In genomic region chr10:80596391-80597257, GRCh38 we compare ENCODE assay signal across 9 cellular contexts. TPM values are rescaled to one million over a fixed set of nuclear protein-coding genes. Genes with fewer than 3 reads are reported as not detected.
A peak's percentile ranks its signal among the peaks of the same experiment; 100 is the strongest.
DNase-seq lines count a peak whose midpoint lies in the region; ATAC-seq and TF ChIP-seq lines count a peak whose summit lies in the region.
"Had no signal": no experiment of that assay in that cellular context is flagged by ENCODE, and none has a peak within 500 bp of the region (broad histone marks: within the 10 kb centered on the region; RNA-seq: fewer than 3 reads in every experiment).

No MANE protein-coding gene starts in this region.

- DNase-seq in CD4-positive, CD25-positive, alpha-beta regulatory T cell = peak in 2 of 3 donors; percentile 31 to 68
- DNase-seq in WTC11 (ENCODE audit: low spot score) (peak; percentile 52), fibroblast of lung (ENCODE audit: low read depth in 2 of 2) (peak; percentile 29 to 37), progenitor cell of endocrine pancreas (ENCODE audit: low spot score, unreplicated experiment) (no peak), ascending aorta (ENCODE audit: low spot score in 2 of 2) (no peak)
- no peak for DNase-seq in effector CD4-positive, alpha-beta T cell

- H3K4me1 Mint-ChIP-seq in CD4-positive, CD25-positive, alpha-beta regulatory T cell = no peaks in the 10 kb centered on the region
- H3K4me1 Mint-ChIP-seq in WTC11 (0 out of 2 replicates have a peak, but pooled peaks cover 5% of the 10 kb centered on the region), progenitor cell of endocrine pancreas (ENCODE audit: low read depth) (peaks cover 4% of the 10 kb centered on the region)

- H3K9ac ChIP-seq in Loucy (ENCODE audit: low read depth, low read length, poor library complexity, severe bottlenecking) (no peak overlapping the region), fibroblast of lung (ENCODE audit: insufficient read depth, low read length) (no peak overlapping the region)

- no peaks in the 10 kb centered on the region for H3K36me3 ChIP-seq in CD4-positive, CD25-positive, alpha-beta regulatory T cell (ENCODE audit: control insufficient read depth, insufficient read depth, low read length)
- H3K36me3 ChIP-seq in Loucy (ENCODE audit: insufficient read depth, low read length) = no peaks in the 10 kb centered on the region
- H3K36me3 ChIP-seq in fibroblast of lung (ENCODE audit: control insufficient read depth, insufficient read depth, low read length) = no peaks in the 10 kb centered on the region
- H3K36me3 ChIP-seq in ascending aorta = no peaks in the 10 kb centered on the region

- POLR2A ChIA-PET in WTC11 (lab: Charles Lee) = no interaction called here

- H3K27me3 Mint-ChIP-seq in CD4-positive, CD25-positive, alpha-beta regulatory T cell = peaks cover 5% of the 10 kb centered on the region
- no peaks in the 10 kb centered on the region for H3K27me3 Mint-ChIP-seq in WTC11 (ENCODE audit: low read depth)
- no peaks in the 10 kb centered on the region for H3K27me3 Mint-ChIP-seq in progenitor cell of endocrine pancreas

- ATAC-seq in CD4-positive, CD25-positive, alpha-beta regulatory T cell (ENCODE audit: low read depth in 2 of 2) = peak in 1 of 2 donors; percentile 39
- peak; percentile 53 for ATAC-seq in GM19035 (IDR thresholded peaks at IDR 0.05; ENCODE audit: unreplicated experiment)
- ATAC-seq in WTC11 = peak; percentile 78

- intact Hi-C loops in ascending aorta (cut with DNase I) = no loop called here

- no peaks in the 10 kb centered on the region for H3K27me3 ChIP-seq in CD4-positive, CD25-positive, alpha-beta regulatory T cell (ENCODE audit: control insufficient read depth, insufficient read depth, low read length)
- H3K27me3 ChIP-seq in Loucy (ENCODE audit: insufficient read depth, low read length, poor library complexity, severe bottlenecking) (no peaks in the 10 kb centered on the region), fibroblast of lung (ENCODE audit: control insufficient read depth, insufficient read depth, low read length) (no peaks in the 10 kb centered on the region), ascending aorta (no peaks in the 10 kb centered on the region)

- peaks cover 0 to 1% (median 0%) of the 10 kb centered on the region in 7 donors for H3K9me3 Mint-ChIP-seq in CD4-positive, CD25-positive, alpha-beta regulatory T cell
- H3K9me3 Mint-ChIP-seq in WTC11 (peaks cover 12% of the 10 kb centered on the region), progenitor cell of endocrine pancreas (ENCODE audit: low read depth) (peaks cover 4% of the 10 kb centered on the region)

- no peaks in the 10 kb centered on the region for H3K36me3 Mint-ChIP-seq in CD4-positive, CD25-positive, alpha-beta regulatory T cell
- H3K36me3 Mint-ChIP-seq in WTC11 = no peaks in the 10 kb centered on the region
- H3K36me3 Mint-ChIP-seq in progenitor cell of endocrine pancreas (ENCODE audit: insufficient read depth) = no peaks in the 10 kb centered on the region

- H4K20me1 ChIP-seq in Loucy (ENCODE audit: insufficient read depth, low read length, poor library complexity, severe bottlenecking) (no peaks in the 10 kb centered on the region), fibroblast of lung (ENCODE audit: control insufficient read depth, extremely low read depth, insufficient read depth, low read length) (no peaks in the 10 kb centered on the region)

- no peaks in the 10 kb centered on the region for H3F3A ChIP-seq in Loucy (ENCODE audit: low read depth)

- no peak overlapping the region for H3K4me3 Mint-ChIP-seq in CD4-positive, CD25-positive, alpha-beta regulatory T cell
- no peak overlapping the region for H3K4me3 Mint-ChIP-seq in WTC11
- no peak overlapping the region for H3K4me3 Mint-ChIP-seq in progenitor cell of endocrine pancreas (ENCODE audit: low read depth)

- no peak overlapping the region for H3K4me3 ChIP-seq in CD4-positive, CD25-positive, alpha-beta regulatory T cell (ENCODE audit: low read depth, low read length)
- H3K4me3 ChIP-seq in Loucy (ENCODE audit: low read length, poor library complexity, severe bottlenecking) (no peak overlapping the region), fibroblast of lung (replicated peaks in 1 of 4; ENCODE audit: control extremely low read depth in 1 of 4, insufficient read depth in 1 of 4, low read depth in 3 of 4, low read length in 4 of 4) (no peak overlapping the region), ascending aorta (no peak overlapping the region)
- H3K4me3 ChIP-seq: skin epidermis had no signal

- TF ChIP-seq CTCF in Loucy (conservative IDR thresholded peaks at IDR 0.05; ENCODE audit: low read length) (peak; percentile 77), WTC11 (IDR thresholded peaks at IDR 0.05) (peak; percentile 84), fibroblast of lung (conservative IDR thresholded peaks at IDR 0.05 in 1 of 2, IDR thresholded peaks at IDR 0.05 in 1 of 2; ENCODE audit: low read depth in 1 of 2, low read length in 2 of 2) (peak; percentile 59 to 87), progenitor cell of endocrine pancreas (IDR thresholded peaks at IDR 0.05; ENCODE audit: unreplicated experiment) (peak; percentile 66), ascending aorta (IDR thresholded peaks at IDR 0.05) (peak in 1 of 3 experiments; percentile 36)

- no peaks in the 10 kb centered on the region for H3K79me2 ChIP-seq in Loucy (ENCODE audit: insufficient read depth, low read length)
- no peaks in the 10 kb centered on the region for H3K79me2 ChIP-seq in fibroblast of lung (ENCODE audit: control insufficient read depth, insufficient read depth, low read length)

- no peaks in the 10 kb centered on the region for H3K9me2 ChIP-seq in Loucy (replicated peaks; ENCODE audit: low read depth, low read length)

- H3K27ac Mint-ChIP-seq in CD4-positive, CD25-positive, alpha-beta regulatory T cell = no peak overlapping the region
- no peak overlapping the region for H3K27ac Mint-ChIP-seq in WTC11
- H3K27ac Mint-ChIP-seq in progenitor cell of endocrine pancreas = no peak overlapping the region

- no peaks in the 10 kb centered on the region for H3K4me1 ChIP-seq in CD4-positive, CD25-positive, alpha-beta regulatory T cell (ENCODE audit: control insufficient read depth, insufficient read depth, low read length, poor library complexity, severe bottlenecking)
- H3K4me1 ChIP-seq in Loucy (ENCODE audit: insufficient read depth, low read length, poor library complexity, severe bottlenecking) = no peaks in the 10 kb centered on the region
- no peaks in the 10 kb centered on the region for H3K4me1 ChIP-seq in fibroblast of lung (ENCODE audit: control insufficient read depth, extremely low read depth, insufficient read depth, low read length)
- H3K4me1 ChIP-seq in ascending aorta = no peaks in the 10 kb centered on the region

- H3K27ac ChIP-seq in CD4-positive, CD25-positive, alpha-beta regulatory T cell (ENCODE audit: insufficient read depth, low read length, poor library complexity, severe bottlenecking) = no peak overlapping the region
- H3K27ac ChIP-seq in fibroblast of lung (ENCODE audit: insufficient read depth, low read length) = no peak overlapping the region
- H3K27ac ChIP-seq in ascending aorta = no peak overlapping the region
- H3K27ac ChIP-seq: skin epidermis had no signal

- CTCF ChIA-PET in WTC11 (lab: Charles Lee) = interaction anchor here (0.6 to 4.0 kb wide), 56 partner anchors 8 to 1458 kb away, joined by 3 to 49 read pairs (median 5); partner anchors contain the start of genes DYDC1, DYDC2 and PRXL2A

- no peaks in the 10 kb centered on the region for H3K9me3 ChIP-seq in CD4-positive, CD25-positive, alpha-beta regulatory T cell (ENCODE audit: control insufficient read depth in 2 of 2, low read length in 2 of 2)
- H3K9me3 ChIP-seq in Loucy (ENCODE audit: insufficient read depth, low read depth, low read length) = no peaks in the 10 kb centered on the region
- H3K9me3 ChIP-seq in fibroblast of lung (ENCODE audit: control insufficient read depth, insufficient read depth, low read depth, low read length) = no peaks in the 10 kb centered on the region
- H3K9me3 ChIP-seq in ascending aorta = no peaks in the 10 kb centered on the region

- H2AFZ ChIP-seq in Loucy (ENCODE audit: low read length) (no peak overlapping the region), fibroblast of lung (ENCODE audit: low read length) (no peak overlapping the region)

- no peak overlapping the region for H3K4me2 ChIP-seq in Loucy (ENCODE audit: low read depth, low read length, poor library complexity, severe bottlenecking)
- H3K4me2 ChIP-seq in fibroblast of lung (ENCODE audit: extremely low read depth, insufficient read depth, low read length) = no peak overlapping the region

TF ChIP-seq in WTC11, 78 proteins besides CTCF, POLR2A, EP300 and RAD21:
- no peak for TF ChIP-seq CREB1 (CRISPR knock-in tag; IDR thresholded peaks at IDR 0.05)
- 0 out of 2 replicates have a peak, but pooled peaks have one; percentile 33 for TF ChIP-seq ZNF423 (CRISPR knock-in tag; IDR thresholded peaks at IDR 0.05)

RNA-seq across cellular contexts. Expression of gene SH2D4B, which starts 58.9 kb away (rescaled TPM):
- total RNA-seq in CD4-positive, CD25-positive, alpha-beta regulatory T cell = 0.25 TPM
- not detected for polyA plus RNA-seq in CD4-positive, CD25-positive, alpha-beta regulatory T cell
- total RNA-seq in WTC11 (2021) = 0.04 to 0.09 TPM in 2 of 3 replicates, not detected in the other
- total RNA-seq in fibroblast of lung = not detected in 2 replicates
- polyA plus RNA-seq in fibroblast of lung = not detected in 2 replicates
- not detected in 2 replicates for polyA plus RNA-seq in fibroblast of lung (2012)
- not detected in 2 replicates for polyA minus RNA-seq in fibroblast of lung (ENCODE audit: low replicate concordance)
- 0.11 and 0.12 TPM in 2 replicates for total RNA-seq in progenitor cell of endocrine pancreas
- total RNA-seq in ascending aorta = not detected

Comparison
In these comparisons a context has a peak if more than half of its experiments do, and no peak if none do; other contexts are left out.
1. DNase-seq: peak in CD4-positive, CD25-positive, alpha-beta regulatory T cell (2 of 3), WTC11 (single experiment) and fibroblast of lung (2 of 2); none in progenitor cell of endocrine pancreas (single experiment), effector CD4-positive, alpha-beta T cell (single experiment) and ascending aorta (0 of 2).